Comparison of ENCODE assay signal across 23 cellular contexts in genomic region chr7:105871142-105871541, GRCh38.
"Had no signal": no experiment of that assay in that cellular context is flagged by ENCODE, and none has a peak within 500 bp of the region (broad histone marks: within the 10 kb centered on the region; RNA-seq: fewer than 3 reads in every experiment).

No MANE protein-coding gene starts in this region.

- H3K36me3 ChIP-seq: tibial artery, upper lobe of left lung had no signal

- H3K27me3 ChIP-seq: esophagus muscularis mucosa, left lung, sigmoid colon, testis, tibial artery, upper lobe of left lung had no signal

- H3K9me3 Mint-ChIP-seq: nephron; stimulated activated effector memory CD8-positive, alpha-beta T cell treated with anti-CD3 and anti-CD28 coated beads, Interleukin-12 subunit alpha, Interleukin-12 subunit beta, amount 100 ng/mL, for 72 hours had no signal

- H3K9me3 ChIP-seq: esophagus muscularis mucosa, left lung, psoas muscle, sigmoid colon, testis, tibial artery, upper lobe of left lung had no signal

- H3K27ac ChIP-seq: coronary artery, esophagus muscularis mucosa, left lung, psoas muscle, sigmoid colon, testis, tibial artery, upper lobe of left lung had no signal

- H3K36me3 Mint-ChIP-seq: stimulated activated effector memory CD8-positive, alpha-beta T cell treated with anti-CD3 and anti-CD28 coated beads, Interleukin-12 subunit alpha, Interleukin-12 subunit beta, amount 100 ng/mL, for 72 hours had no signal

- H3K27ac Mint-ChIP-seq: naive thymus-derived CD4-positive, alpha-beta T cell; nephron; stimulated activated effector memory CD8-positive, alpha-beta T cell treated with anti-CD3 and anti-CD28 coated beads, Interleukin-12 subunit alpha, Interleukin-12 subunit beta, amount 100 ng/mL, for 72 hours had no signal

- DNase-seq: foreskin melanocyte; kidney; left cardiac atrium; left lung; mesendoderm; midbrain; naive thymus-derived CD4-positive, alpha-beta T cell; nucleus accumbens; posterior cingulate gyrus; psoas muscle; right cardiac atrium; sigmoid colon; stimulated activated CD4-positive, alpha-beta T cell treated with anti-CD3 and anti-CD28 coated beads, Interleukin-2, amount 100 ng/mL, for 24 hours; stimulated activated CD4-positive, alpha-beta T cell treated with anti-CD3 and anti-CD28 coated beads, Interleukin-4, amount 100 ng/mL, for 24 hours; stimulated activated naive CD8-positive, alpha-beta T cell treated with anti-CD3 and anti-CD28 coated beads, Interleukin-15, Interleukin-2, amounts not matched to agents 100 U/mL and 50 U/mL, for 24 hours; substantia nigra; testis; tibial artery; upper lobe of left lung had no signal

- H3K4me1 ChIP-seq: testis had no signal

- H3K4me3 ChIP-seq: coronary artery, esophagus muscularis mucosa, left lung, psoas muscle, sigmoid colon, testis, tibial artery, upper lobe of left lung had no signal

- H3K4me3 Mint-ChIP-seq: naive thymus-derived CD4-positive, alpha-beta T cell; nephron; stimulated activated effector memory CD8-positive, alpha-beta T cell treated with anti-CD3 and anti-CD28 coated beads, Interleukin-12 subunit alpha, Interleukin-12 subunit beta, amount 100 ng/mL, for 72 hours had no signal
